2 cellular contexts compared by ENCODE assay signal in the genomic region with DNA sequence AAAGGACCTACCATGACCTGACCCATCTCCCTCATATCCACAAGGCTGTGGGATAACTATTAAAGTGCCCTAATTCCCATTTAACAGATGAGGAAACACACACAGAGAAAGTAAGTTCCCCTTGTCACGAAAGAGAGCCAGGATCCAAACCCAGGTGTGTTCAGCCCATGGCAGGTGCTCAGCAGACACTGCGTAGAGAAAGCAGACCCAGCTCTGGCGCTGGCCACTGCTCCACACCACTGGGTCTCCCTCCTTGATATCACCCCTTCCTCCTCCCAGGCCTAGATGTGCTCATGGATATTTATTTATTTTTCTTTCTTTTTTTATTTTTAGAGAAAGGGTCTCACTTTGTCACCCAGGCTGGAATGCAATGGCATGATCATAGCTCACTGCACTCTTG.
TF ChIP-seq lines count a peak whose summit lies in the region.

No MANE protein-coding gene starts in this region.

TF ChIP-seq in liver, 16 proteins besides CTCF, POLR2A, EP300 and RAD21:
- TF ChIP-seq, protein P1, sequence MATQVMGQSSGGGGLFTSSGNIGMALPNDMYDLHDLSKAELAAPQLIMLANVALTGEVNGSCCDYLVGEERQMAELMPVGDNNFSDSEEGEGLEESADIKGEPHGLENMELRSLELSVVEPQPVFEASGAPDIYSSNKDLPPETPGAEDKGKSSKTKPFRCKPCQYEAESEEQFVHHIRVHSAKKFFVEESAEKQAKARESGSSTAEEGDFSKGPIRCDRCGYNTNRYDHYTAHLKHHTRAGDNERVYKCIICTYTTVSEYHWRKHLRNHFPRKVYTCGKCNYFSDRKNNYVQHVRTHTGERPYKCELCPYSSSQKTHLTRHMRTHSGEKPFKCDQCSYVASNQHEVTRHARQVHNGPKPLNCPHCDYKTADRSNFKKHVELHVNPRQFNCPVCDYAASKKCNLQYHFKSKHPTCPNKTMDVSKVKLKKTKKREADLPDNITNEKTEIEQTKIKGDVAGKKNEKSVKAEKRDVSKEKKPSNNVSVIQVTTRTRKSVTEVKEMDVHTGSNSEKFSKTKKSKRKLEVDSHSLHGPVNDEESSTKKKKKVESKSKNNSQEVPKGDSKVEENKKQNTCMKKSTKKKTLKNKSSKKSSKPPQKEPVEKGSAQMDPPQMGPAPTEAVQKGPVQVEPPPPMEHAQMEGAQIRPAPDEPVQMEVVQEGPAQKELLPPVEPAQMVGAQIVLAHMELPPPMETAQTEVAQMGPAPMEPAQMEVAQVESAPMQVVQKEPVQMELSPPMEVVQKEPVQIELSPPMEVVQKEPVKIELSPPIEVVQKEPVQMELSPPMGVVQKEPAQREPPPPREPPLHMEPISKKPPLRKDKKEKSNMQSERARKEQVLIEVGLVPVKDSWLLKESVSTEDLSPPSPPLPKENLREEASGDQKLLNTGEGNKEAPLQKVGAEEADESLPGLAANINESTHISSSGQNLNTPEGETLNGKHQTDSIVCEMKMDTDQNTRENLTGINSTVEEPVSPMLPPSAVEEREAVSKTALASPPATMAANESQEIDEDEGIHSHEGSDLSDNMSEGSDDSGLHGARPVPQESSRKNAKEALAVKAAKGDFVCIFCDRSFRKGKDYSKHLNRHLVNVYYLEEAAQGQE (IDR thresholded peaks at IDR 0.05): no peak
- TF ChIP-seq JUND (IDR thresholded peaks at IDR 0.05) (no peak), FOXA2 (IDR thresholded peaks at IDR 0.05) (no peak), HNF4A (conservative IDR thresholded peaks at IDR 0.05) (no peak), FOXA1 (IDR thresholded peaks at IDR 0.05) (no peak), TAF1 (conservative IDR thresholded peaks at IDR 0.05) (no peak), RXRA (IDR thresholded peaks at IDR 0.05) (no peak), SP1 (IDR thresholded peaks at IDR 0.05) (no peak), YY1 (IDR thresholded peaks at IDR 0.05) (no peak), HNF4G (IDR thresholded peaks at IDR 0.05) (no peak), NR2F2 (IDR thresholded peaks at IDR 0.05) (no peak), EGR1 (IDR thresholded peaks at IDR 0.05; ENCODE audit: low read depth in 2 of 2) (no peak), GABPA (IDR thresholded peaks at IDR 0.05 in 1 of 2, conservative IDR thresholded peaks at IDR 0.05 in 1 of 2) (no peak)
- TF ChIP-seq, protein P2, sequence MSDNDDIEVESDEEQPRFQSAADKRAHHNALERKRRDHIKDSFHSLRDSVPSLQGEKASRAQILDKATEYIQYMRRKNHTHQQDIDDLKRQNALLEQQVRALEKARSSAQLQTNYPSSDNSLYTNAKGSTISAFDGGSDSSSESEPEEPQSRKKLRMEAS (IDR thresholded peaks at IDR 0.05): no peak
- TF ChIP-seq, protein P3, sequence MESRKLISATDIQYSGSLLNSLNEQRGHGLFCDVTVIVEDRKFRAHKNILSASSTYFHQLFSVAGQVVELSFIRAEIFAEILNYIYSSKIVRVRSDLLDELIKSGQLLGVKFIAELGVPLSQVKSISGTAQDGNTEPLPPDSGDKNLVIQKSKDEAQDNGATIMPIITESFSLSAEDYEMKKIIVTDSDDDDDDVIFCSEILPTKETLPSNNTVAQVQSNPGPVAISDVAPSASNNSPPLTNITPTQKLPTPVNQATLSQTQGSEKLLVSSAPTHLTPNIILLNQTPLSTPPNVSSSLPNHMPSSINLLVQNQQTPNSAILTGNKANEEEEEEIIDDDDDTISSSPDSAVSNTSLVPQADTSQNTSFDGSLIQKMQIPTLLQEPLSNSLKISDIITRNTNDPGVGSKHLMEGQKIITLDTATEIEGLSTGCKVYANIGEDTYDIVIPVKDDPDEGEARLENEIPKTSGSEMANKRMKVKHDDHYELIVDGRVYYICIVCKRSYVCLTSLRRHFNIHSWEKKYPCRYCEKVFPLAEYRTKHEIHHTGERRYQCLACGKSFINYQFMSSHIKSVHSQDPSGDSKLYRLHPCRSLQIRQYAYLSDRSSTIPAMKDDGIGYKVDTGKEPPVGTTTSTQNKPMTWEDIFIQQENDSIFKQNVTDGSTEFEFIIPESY (IDR thresholded peaks at IDR 0.05): no peak
- TF ChIP-seq, protein P4, sequence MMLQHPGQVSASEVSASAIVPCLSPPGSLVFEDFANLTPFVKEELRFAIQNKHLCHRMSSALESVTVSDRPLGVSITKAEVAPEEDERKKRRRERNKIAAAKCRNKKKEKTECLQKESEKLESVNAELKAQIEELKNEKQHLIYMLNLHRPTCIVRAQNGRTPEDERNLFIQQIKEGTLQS (IDR thresholded peaks at IDR 0.05): no peak

TF ChIP-seq in HepG2, 621 proteins besides CTCF, POLR2A, EP300 and RAD21:
- TF ChIP-seq ZNF780A (CRISPR knock-in tag; IDR thresholded peaks at IDR 0.05) (no peak), MAFK (conservative IDR thresholded peaks at IDR 0.05 in 1 of 2, IDR thresholded peaks at IDR 0.05 in 1 of 2; ENCODE audit: low read length in 2 of 2) (no peak), FOXA3 (CRISPR knock-in tag; IDR thresholded peaks at IDR 0.05) (no peak), ZNF749 (CRISPR knock-in tag; IDR thresholded peaks at IDR 0.05; ENCODE audit: borderline replicate concordance) (no peak), NFATC3 (CRISPR knock-in tag; IDR thresholded peaks at IDR 0.05) (no peak), HDAC6 (IDR thresholded peaks at IDR 0.05; ENCODE audit: low read depth, low read length) (no peak), ZNF577 (CRISPR knock-in tag; IDR thresholded peaks at IDR 0.05; ENCODE audit: borderline replicate concordance, low read depth) (no peak), BCL6 (CRISPR knock-in tag; IDR thresholded peaks at IDR 0.05) (no peak), ZNF572 (CRISPR knock-in tag; IDR thresholded peaks at IDR 0.05) (no peak), JUN (CRISPR knock-in tag; IDR thresholded peaks at IDR 0.05) (no peak), KDM4B (CRISPR knock-in tag; IDR thresholded peaks at IDR 0.05) (no peak), ZNF558 (CRISPR knock-in tag; IDR thresholded peaks at IDR 0.05; ENCODE audit: borderline replicate concordance) (no peak), ZBTB1 (CRISPR knock-in tag; IDR thresholded peaks at IDR 0.05; ENCODE audit: borderline replicate concordance) (no peak), ZBTB21 (CRISPR knock-in tag; IDR thresholded peaks at IDR 0.05) (no peak), ZNF331 (CRISPR knock-in tag; IDR thresholded peaks at IDR 0.05) (no peak), RARA (CRISPR knock-in tag; IDR thresholded peaks at IDR 0.05) (no peak), NFE2 (CRISPR knock-in tag; IDR thresholded peaks at IDR 0.05) (no peak)
- TF ChIP-seq, protein P5, sequence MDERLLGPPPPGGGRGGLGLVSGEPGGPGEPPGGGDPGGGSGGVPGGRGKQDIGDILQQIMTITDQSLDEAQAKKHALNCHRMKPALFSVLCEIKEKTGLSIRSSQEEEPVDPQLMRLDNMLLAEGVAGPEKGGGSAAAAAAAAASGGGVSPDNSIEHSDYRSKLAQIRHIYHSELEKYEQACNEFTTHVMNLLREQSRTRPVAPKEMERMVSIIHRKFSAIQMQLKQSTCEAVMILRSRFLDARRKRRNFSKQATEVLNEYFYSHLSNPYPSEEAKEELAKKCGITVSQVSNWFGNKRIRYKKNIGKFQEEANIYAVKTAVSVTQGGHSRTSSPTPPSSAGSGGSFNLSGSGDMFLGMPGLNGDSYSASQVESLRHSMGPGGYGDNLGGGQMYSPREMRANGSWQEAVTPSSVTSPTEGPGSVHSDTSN (CRISPR knock-in tag; IDR thresholded peaks at IDR 0.05): no peak
- TF ChIP-seq, protein P6, sequence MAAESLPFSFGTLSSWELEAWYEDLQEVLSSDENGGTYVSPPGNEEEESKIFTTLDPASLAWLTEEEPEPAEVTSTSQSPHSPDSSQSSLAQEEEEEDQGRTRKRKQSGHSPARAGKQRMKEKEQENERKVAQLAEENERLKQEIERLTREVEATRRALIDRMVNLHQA (CRISPR knock-in tag; IDR thresholded peaks at IDR 0.05): no peak
